In the genomic region with DNA sequence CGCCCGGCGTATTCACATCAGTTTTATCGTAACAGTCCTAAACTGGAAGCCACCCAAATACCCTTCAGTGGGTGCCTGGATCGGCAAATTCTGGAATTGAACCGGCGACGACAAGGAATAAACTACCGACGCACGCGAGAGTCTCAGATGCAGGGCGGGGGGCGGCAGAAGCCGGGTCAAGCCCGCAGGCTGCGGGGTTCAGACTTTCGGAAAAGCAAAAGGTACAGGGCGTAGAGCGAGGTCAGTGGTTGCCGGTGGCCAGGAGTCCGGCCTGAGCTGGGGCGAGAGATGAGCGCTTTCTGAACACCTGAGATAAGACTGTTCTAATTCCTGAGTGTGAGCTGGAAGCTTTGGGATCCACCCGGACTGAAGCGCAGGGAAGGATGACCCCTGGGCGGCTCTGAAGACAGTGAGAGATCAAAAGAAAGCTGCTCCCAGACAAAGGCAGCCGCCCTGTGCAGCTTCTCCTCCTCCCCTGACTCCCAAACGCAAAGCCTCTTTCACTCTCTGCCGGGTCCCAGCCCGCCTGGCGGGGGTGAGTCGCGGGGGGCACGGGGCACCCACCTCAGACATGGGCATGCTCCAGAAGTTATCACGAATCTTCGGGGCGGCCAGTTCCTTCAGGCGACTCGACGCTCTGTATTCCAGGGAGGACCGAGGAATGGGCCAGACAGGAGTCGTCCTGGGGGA, we compare ENCODE assay signal across 21 cellular contexts. TPM values are rescaled to one million over a fixed set of nuclear protein-coding genes. Genes with fewer than 3 reads are reported as not detected.
"Had no signal": no experiment of that assay in that cellular context is flagged by ENCODE, and none has a peak within 500 bp of the region (broad histone marks: within the 10 kb centered on the region; RNA-seq: fewer than 3 reads in every experiment).

No MANE protein-coding gene starts in this region.

- H3K4me3 ChIP-seq: body of pancreas, mucosa of descending colon, stomach, thoracic aorta had no signal

- ATAC-seq: activated naive CD4-positive, alpha-beta T cell treated with anti-CD3 and anti-CD28 coated beads, Interleukin-2, amount 50 U/mL, for 72 hours; body of pancreas; foreskin keratinocyte; naive thymus-derived CD8-positive, alpha-beta T cell had no signal

- H3K9me3 Mint-ChIP-seq: activated naive CD4-positive, alpha-beta T cell treated with anti-CD3 and anti-CD28 coated beads, Interleukin-2, amount 50 U/mL, for 72 hours; immature natural killer cell; naive thymus-derived CD8-positive, alpha-beta T cell had no signal

- H3K4me3 Mint-ChIP-seq: immature natural killer cell; naive thymus-derived CD8-positive, alpha-beta T cell had no signal

- H3K4me1 Mint-ChIP-seq: immature natural killer cell had no signal

- H3K36me3 Mint-ChIP-seq: activated naive CD4-positive, alpha-beta T cell treated with anti-CD3 and anti-CD28 coated beads, Interleukin-2, amount 50 U/mL, for 72 hours; immature natural killer cell; naive thymus-derived CD8-positive, alpha-beta T cell had no signal

- H3K36me3 ChIP-seq: stomach, thoracic aorta had no signal

- H3K27ac Mint-ChIP-seq: activated naive CD4-positive, alpha-beta T cell treated with anti-CD3 and anti-CD28 coated beads, Interleukin-2, amount 50 U/mL, for 72 hours; immature natural killer cell had no signal

- DNase-seq: activated CD4-positive, CD25-positive, alpha-beta regulatory T cell treated with anti-CD3 and anti-CD28 coated beads, Interleukin-2, amount 50 U/mL, for 72 hours; activated gamma-delta T cell; activated T-cell treated with anti-CD3 and anti-CD28 coated beads, Interleukin-2, amount 50 U/mL, for 1 hour; amygdala; body of pancreas; caudate nucleus; cortex of kidney; effector CD8-positive, alpha-beta T cell; foreskin keratinocyte; immature natural killer cell; left cardiac atrium; mammary epithelial cell; mucosa of descending colon; naive thymus-derived CD8-positive, alpha-beta T cell; nucleus accumbens; stimulated activated CD4-positive, alpha-beta T cell treated with anti-CD3 and anti-CD28 coated beads, Interleukin-12 subunit alpha, Interleukin-12 subunit beta, amount 100 ng/mL, for 4 hours; stimulated activated CD4-positive, alpha-beta T cell treated with anti-CD3 and anti-CD28 coated beads, Interleukin-2, amount 100 ng/mL, for 24 hours; stomach; T-helper 9 cell had no signal

RNA-seq across cellular contexts. Expression of a gene that starts 38.2 kb away (rescaled TPM):
- total RNA-seq: naive thymus-derived CD8-positive, alpha-beta T cell had no signal
